In the genomic region with DNA sequence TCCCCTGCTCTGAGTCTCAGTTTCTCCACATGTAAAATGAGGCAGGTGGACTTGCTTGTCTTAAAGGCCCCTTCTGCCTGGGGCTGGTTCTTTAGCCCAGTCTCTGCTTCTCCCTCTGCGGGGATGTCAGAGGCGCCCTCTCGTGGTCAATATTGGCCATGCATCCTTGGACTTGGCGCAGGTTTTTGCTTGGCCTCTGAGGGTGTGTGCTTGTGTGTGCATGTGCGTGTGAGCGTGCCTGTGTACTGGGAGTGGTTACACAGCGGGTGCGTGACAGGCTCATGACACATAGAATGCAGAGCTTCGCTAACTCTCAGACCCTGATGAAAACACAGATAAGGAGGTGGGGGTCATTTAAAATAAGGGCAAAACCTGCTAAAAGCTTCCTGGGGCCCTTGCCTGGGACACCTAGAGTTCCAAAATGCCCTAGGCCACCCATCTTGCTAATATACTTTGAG, we compare ENCODE assay signal across 8 cellular contexts.
DNase-seq lines count a peak whose midpoint lies in the region; ATAC-seq and TF ChIP-seq lines count a peak whose summit lies in the region.

No MANE protein-coding gene starts in this region.

- DNase-seq in AG09319 (ENCODE audit: extremely low read depth, low read depth) (peak; percentile 79), GM19238 (ENCODE audit: insufficient read length, low spot score) (peak; percentile 63), NCI-H1694 treated with DMSO at 0.1 percent for 48 hours (lab: John Stamatoyannopoulos, UW) (peak; percentile 34), cardiac fibroblast (ENCODE audit: low read depth in 2 of 2) (peak; percentile 88 to 89), kidney glomerular epithelial cell (lab: John Stamatoyannopoulos, UW) (peak; percentile 72)
- DNase-seq in activated CD4-positive, CD25-positive, alpha-beta regulatory T cell (lab: John Stamatoyannopoulos, UW): peak; percentile 24 to 73 (median 38)
- peak; percentile 78 to 84 for DNase-seq in stimulated activated CD4-positive, alpha-beta T cell treated with anti-CD3 and anti-CD28 coated beads, Interleukin-2, amount 100 ng/mL, for 48 hours

- no peak for ATAC-seq in HG03039 (IDR thresholded peaks at IDR 0.05; ENCODE audit: unreplicated experiment)

- TF ChIP-seq CTCF in AG09319 (IDR thresholded peaks at IDR 0.05; ENCODE audit: low read depth, low read length) (peak; percentile 97), cardiac fibroblast (IDR thresholded peaks at IDR 0.05; ENCODE audit: low read depth, low read length) (peak; percentile 97)

- H3K4me3 ChIP-seq in cardiac fibroblast (replicated peaks in 1 of 2; ENCODE audit: low read depth in 2 of 2, low read length in 2 of 2): no peak overlapping the region

Comparison
In these comparisons a context has a peak if more than half of its experiments do, and no peak if none do; other contexts are left out.
1. DNase-seq: peak in every context shown above with its lines; median percentile 88 in cardiac fibroblast; 81 in stimulated activated CD4-positive, alpha-beta T cell treated with anti-CD3 and anti-CD28 coated beads, Interleukin-2, amount 100 ng/mL, for 48 hours; 79 in AG09319; 72 in kidney glomerular epithelial cell; 63 in GM19238; 38 in activated CD4-positive, CD25-positive, alpha-beta regulatory T cell; 34 in NCI-H1694 treated with DMSO at 0.1 percent for 48 hours.